23 cellular contexts compared by ENCODE assay signal in genomic region chr18:11672846-11673454, GRCh38. TPM values are rescaled to one million over a fixed set of nuclear protein-coding genes. Genes with fewer than 3 reads are reported as not detected.
"Had no signal": no experiment of that assay in that cellular context is flagged by ENCODE, and none has a peak within 500 bp of the region (broad histone marks: within the 10 kb centered on the region; RNA-seq: fewer than 3 reads in every experiment).

No MANE protein-coding gene starts in this region.

- ATAC-seq: activated CD8-positive, alpha-beta T cell treated with anti-CD3 and anti-CD28 coated beads, Interleukin-2, amount 10 ng/mL, durations not matched to agents 7 days and 5 days; activated T-cell treated with anti-CD3 and anti-CD28 coated beads, Interleukin-2, amount 50 U/mL, for 4 hours; PC-3; T-helper 17 cell; WTC11 had no signal

- DNase-seq: activated CD4-positive, alpha-beta T cell treated with anti-CD3 and anti-CD28 coated beads for 48 hours; activated CD4-positive, alpha-beta T cell treated with anti-CD3 and anti-CD28 coated beads, Interleukin-2, amount 50 U/mL, for 4 hours; activated CD4-positive, CD25-positive, alpha-beta regulatory T cell treated with anti-CD3 and anti-CD28 coated beads, Interleukin-2, amount 50 U/mL, for 72 hours; activated CD8-positive, alpha-beta T cell treated with anti-CD3 and anti-CD28 coated beads, Interleukin-2, amount 10 ng/mL, durations not matched to agents 7 days and 5 days; activated gamma-delta T cell; activated naive CD4-positive, alpha-beta T cell treated with anti-CD3 and anti-CD28 coated beads for 36 hours; activated T-cell treated with anti-CD3 and anti-CD28 coated beads, Interleukin-2, amount 50 U/mL, for 4 hours; amygdala; KG1; NCI-H1048; NCI-H1436; NCI-H1694 treated with DMSO at 0.1 percent for 48 hours; NCI-H2029 treated with DMSO at 0.1 percent for 48 hours; NCI-H226; NCI-H69; PC-3; SHP77 treated with DMSO at 0.1 percent for 48 hours; T-helper 17 cell; T-helper 9 cell had no signal

- H3K36me3 Mint-ChIP-seq: activated naive CD8-positive, alpha-beta T cell; brain; WTC11 had no signal

- H3K4me1 Mint-ChIP-seq: brain; central memory CD8-positive, alpha-beta T cell had no signal

- H3K9me3 Mint-ChIP-seq: activated naive CD4-positive, alpha-beta T cell treated with anti-CD3 and anti-CD28 coated beads for 36 hours; activated T-cell treated with anti-CD3 and anti-CD28 coated beads, Interleukin-2, amount 50 U/mL, for 4 hours; central memory CD8-positive, alpha-beta T cell; WTC11 had no signal

- H3K4me3 Mint-ChIP-seq: activated CD8-positive, alpha-beta T cell treated with anti-CD3 and anti-CD28 coated beads, Interleukin-2, amount 10 ng/mL, durations not matched to agents 7 days and 5 days; activated naive CD4-positive, alpha-beta T cell treated with anti-CD3 and anti-CD28 coated beads for 36 hours; activated naive CD8-positive, alpha-beta T cell; activated T-cell treated with anti-CD3 and anti-CD28 coated beads, Interleukin-2, amount 50 U/mL, for 4 hours; brain; central memory CD8-positive, alpha-beta T cell; T-helper 17 cell; WTC11 had no signal

- H3K27ac Mint-ChIP-seq: activated CD8-positive, alpha-beta T cell treated with anti-CD3 and anti-CD28 coated beads, Interleukin-2, amount 10 ng/mL, durations not matched to agents 7 days and 5 days; activated naive CD4-positive, alpha-beta T cell treated with anti-CD3 and anti-CD28 coated beads for 36 hours; activated naive CD8-positive, alpha-beta T cell; brain; T-helper 17 cell; WTC11 had no signal

RNA-seq across cellular contexts. Expression of gene GNAL, which starts 16.1 kb away (rescaled TPM):
- total RNA-seq: activated CD8-positive, alpha-beta T cell treated with anti-CD3 and anti-CD28 coated beads, Interleukin-2, amount 10 ng/mL, durations not matched to agents 7 days and 5 days had no signal
